ENCODE assay signal across 8 cellular contexts in the genomic region with DNA sequence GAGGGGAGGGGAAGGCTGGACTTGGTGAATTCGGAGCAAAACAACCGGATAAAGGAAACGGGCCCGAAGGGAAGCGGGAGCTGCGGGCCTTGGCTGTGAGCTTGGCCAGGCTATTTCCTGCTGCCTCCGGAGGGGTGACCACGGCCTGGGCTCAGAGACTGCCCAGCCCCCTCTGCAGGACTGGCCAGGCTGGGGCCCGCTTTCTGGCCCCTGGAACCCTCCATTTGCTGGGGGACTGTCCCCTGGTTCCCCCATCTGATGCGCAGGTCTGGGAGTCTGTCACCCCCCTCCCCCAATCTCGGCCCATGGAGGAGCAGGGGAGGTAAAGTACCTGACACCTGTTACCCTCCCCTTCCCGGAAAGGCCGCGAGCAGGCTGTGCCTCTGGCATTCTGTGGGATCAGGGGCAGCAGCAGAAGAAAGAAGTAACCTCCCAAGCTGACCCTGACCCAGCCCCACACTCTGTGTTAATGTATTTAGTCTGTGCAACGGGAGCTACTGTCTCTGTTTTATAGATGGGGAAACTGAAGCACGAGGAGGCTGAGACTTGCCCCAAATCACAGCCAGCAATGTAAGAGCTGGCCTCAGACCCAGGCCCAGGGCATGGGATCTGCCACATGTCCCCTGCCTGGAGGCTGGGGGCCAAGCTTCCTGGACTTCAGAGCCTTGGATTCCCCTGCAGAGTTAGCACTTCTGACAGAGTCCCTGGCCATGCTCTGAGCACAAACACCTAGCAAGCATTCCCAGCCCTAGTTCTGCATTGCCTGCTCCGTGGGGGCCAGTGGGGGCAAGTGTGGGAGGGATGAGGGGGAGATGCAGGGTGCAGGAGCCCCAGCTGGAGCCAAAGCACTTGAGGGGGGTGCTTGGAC. TPM values are rescaled to one million over a fixed set of nuclear protein-coding genes. Genes with fewer than 3 reads are reported as not detected.
DNase-seq lines count a peak whose midpoint lies in the region; ATAC-seq, FAIRE-seq and TF ChIP-seq lines count a peak whose summit lies in the region.

No MANE protein-coding gene starts in this region.

- peak overlapping the region; percentile 23 for H3K27ac Mint-ChIP-seq in central memory CD8-positive, alpha-beta T cell (ENCODE audit: low read depth)
- H3K27ac Mint-ChIP-seq in mesothelial cell of epicardium: no peak overlapping the region

- H3K9ac ChIP-seq in kidney (ENCODE audit: low read length in 2 of 2): no peak overlapping the region

- CTCF ChIA-PET in HEK293T (lab: Yijun Ruan, JAX): interaction anchor here (0.5 to 1.7 kb wide), 10 partner anchors 12 to 81 kb away, joined by 3 to 10 read pairs (median 4); a partner anchor contains a TSS

- peaks cover 39% of the 10 kb centered on the region for H3K27me3 ChIP-seq in ACC112 (ENCODE audit: insufficient read depth, low read length)

- no peaks in the 10 kb centered on the region for H3K9me3 Mint-ChIP-seq in central memory CD8-positive, alpha-beta T cell
- no peaks in the 10 kb centered on the region for H3K9me3 Mint-ChIP-seq in mesothelial cell of epicardium

- H2AFZ ChIP-seq in ACC112 (ENCODE audit: low read length, unreplicated experiment): no peak overlapping the region

- H3K4me3 ChIP-seq in ACC112 (ENCODE audit: low read depth, low read length) (peak overlapping the region; percentile 66), kidney (ENCODE audit: low read length in 2 of 2) (peak overlapping the region in 1 of 2 donors; percentile 46)

- H3K4me3 Mint-ChIP-seq in central memory CD8-positive, alpha-beta T cell: peak overlapping the region; percentile 73
- H3K4me3 Mint-ChIP-seq in mesothelial cell of epicardium: peak overlapping the region; percentile 56

- peaks cover 48% of the 10 kb centered on the region for H3K4me1 Mint-ChIP-seq in central memory CD8-positive, alpha-beta T cell
- H3K4me1 Mint-ChIP-seq in mesothelial cell of epicardium: peaks cover 8% of the 10 kb centered on the region

- no peaks in the 10 kb centered on the region for H3K36me3 ChIP-seq in ACC112 (ENCODE audit: insufficient read depth, low read length)
- peaks cover 0 to 4% of the 10 kb centered on the region in 2 donors for H3K36me3 ChIP-seq in kidney (ENCODE audit: control insufficient read depth in 1 of 2, insufficient read depth in 2 of 2, low read length in 2 of 2)

- intact Hi-C loops in kidney (cut with DNase I): no loop called here

- no peak for FAIRE-seq in kidney (lab: Jason Lieb, UNC)

- no peaks in the 10 kb centered on the region for H3K27me3 Mint-ChIP-seq in central memory CD8-positive, alpha-beta T cell
- peaks cover 63% of the 10 kb centered on the region for H3K27me3 Mint-ChIP-seq in mesothelial cell of epicardium (ENCODE audit: low read depth)

- ATAC-seq in central memory CD8-positive, alpha-beta T cell (replicated peaks; ENCODE audit: extremely low read depth, poor library complexity, severe bottlenecking): no peak

- H3K79me2 ChIP-seq in ACC112 (ENCODE audit: control insufficient read depth, insufficient read depth, low read length, unreplicated experiment): no peaks in the 10 kb centered on the region

- no peak overlapping the region for H3K27ac ChIP-seq in ACC112 (ENCODE audit: low read depth, low read length)
- H3K27ac ChIP-seq in kidney (ENCODE audit: low read depth in 2 of 2, low read length in 2 of 2): peak overlapping the region in 1 of 2 donors; percentile 43

- POLR2A ChIA-PET in HEK293T (lab: Yijun Ruan, JAX): interaction anchor here (0.6 to 2.1 kb wide), 4 partner anchors 13 to 160 kb away, joined by 3 to 12 read pairs (median 6); a partner anchor contains a TSS

- DNase-seq in HuH-7 (ENCODE audit: low spot score): peak; percentile 64
- no peak for DNase-seq in central memory CD8-positive, alpha-beta T cell (ENCODE audit: low spot score in 2 of 2)
- DNase-seq in mesothelial cell of epicardium (ENCODE audit: low spot score in 2 of 2, unreplicated experiment in 2 of 2): no peak
- no peak for DNase-seq in GM19240 (ENCODE audit: insufficient read length, low spot score)
- no peak for DNase-seq in kidney
- no peak for DNase-seq in HEK293T (ENCODE audit: extremely low spot score)
- DNase-seq in cerebellar nuclear complex (lab: John Stamatoyannopoulos, UW): no peak

- TF ChIP-seq CTCF in mesothelial cell of epicardium (IDR thresholded peaks at IDR 0.05; ENCODE audit: unreplicated experiment): no peak
- TF ChIP-seq CTCF in kidney (IDR thresholded peaks at IDR 0.05; ENCODE audit: borderline replicate concordance, extremely low read depth, insufficient read depth): no peak

- H3K36me3 Mint-ChIP-seq in central memory CD8-positive, alpha-beta T cell (ENCODE audit: insufficient read depth): peaks cover 14% of the 10 kb centered on the region
- H3K36me3 Mint-ChIP-seq in mesothelial cell of epicardium: no peaks in the 10 kb centered on the region

- H3K4me1 ChIP-seq in ACC112 (ENCODE audit: control insufficient read depth, insufficient read depth, low read length, unreplicated experiment) (peaks cover 7% of the 10 kb centered on the region), kidney (ENCODE audit: control insufficient read depth in 1 of 2, insufficient read depth in 1 of 2, low read depth in 1 of 2, low read length in 2 of 2) (peaks cover 0 to 14% of the 10 kb centered on the region in 2 donors)

- no peaks in the 10 kb centered on the region for H3K9me3 ChIP-seq in kidney (ENCODE audit: control insufficient read depth in 1 of 2, low read length in 2 of 2)

TF ChIP-seq in HEK293T, 16 proteins besides CTCF, POLR2A, EP300 and RAD21:
- TF ChIP-seq TARDBP (IDR thresholded peaks at IDR 0.05) (no peak), L3MBTL2 (conservative IDR thresholded peaks at IDR 0.05) (no peak), LEF1 (IDR thresholded peaks at IDR 0.05; ENCODE audit: borderline replicate concordance) (no peak), ELF4 (IDR thresholded peaks at IDR 0.05) (no peak), FOXK2 (IDR thresholded peaks at IDR 0.05) (no peak), HDGF (IDR thresholded peaks at IDR 0.05; ENCODE audit: borderline replicate concordance) (no peak), CTBP1 (IDR thresholded peaks at IDR 0.05; ENCODE audit: borderline replicate concordance) (no peak), ARNT (IDR thresholded peaks at IDR 0.05) (no peak), FOXA1 (IDR thresholded peaks at IDR 0.05) (no peak), NFRKB (IDR thresholded peaks at IDR 0.05) (no peak), SUZ12 (IDR thresholded peaks at IDR 0.05) (no peak), FOXM1 (IDR thresholded peaks at IDR 0.05; ENCODE audit: borderline replicate concordance) (no peak), BHLHE40 (IDR thresholded peaks at IDR 0.05; ENCODE audit: borderline replicate concordance) (no peak), SP1 (IDR thresholded peaks at IDR 0.05) (no peak)
- TF ChIP-seq, protein P1, sequence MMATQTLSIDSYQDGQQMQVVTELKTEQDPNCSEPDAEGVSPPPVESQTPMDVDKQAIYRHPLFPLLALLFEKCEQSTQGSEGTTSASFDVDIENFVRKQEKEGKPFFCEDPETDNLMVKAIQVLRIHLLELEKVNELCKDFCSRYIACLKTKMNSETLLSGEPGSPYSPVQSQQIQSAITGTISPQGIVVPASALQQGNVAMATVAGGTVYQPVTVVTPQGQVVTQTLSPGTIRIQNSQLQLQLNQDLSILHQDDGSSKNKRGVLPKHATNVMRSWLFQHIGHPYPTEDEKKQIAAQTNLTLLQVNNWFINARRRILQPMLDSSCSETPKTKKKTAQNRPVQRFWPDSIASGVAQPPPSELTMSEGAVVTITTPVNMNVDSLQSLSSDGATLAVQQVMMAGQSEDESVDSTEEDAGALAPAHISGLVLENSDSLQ (IDR thresholded peaks at IDR 0.05): no peak
TF ChIP-seq in HEK293T: peak in this region for 0.

RNA-seq across cellular contexts. Expression of a gene that starts 3.5 kb away (rescaled TPM):
- total RNA-seq in mesothelial cell of epicardium: 2.8 to 4.2 TPM (median 3.2 TPM) in 3 replicates
- 2.4 TPM for total RNA-seq in kidney
- polyA plus RNA-seq in kidney (ENCODE audit: insufficient read depth, low read depth, low replicate concordance): 0.75 TPM

RNA-seq across cellular contexts. Expression of a gene that starts 9.9 kb away (rescaled TPM):
- total RNA-seq in mesothelial cell of epicardium (0.23 to 0.34 TPM in 2 of 3 replicates, not detected in the other), kidney (56.7 TPM)
- polyA plus RNA-seq in kidney (ENCODE audit: insufficient read depth, low read depth, low replicate concordance): 36.5 TPM

RNA-seq across cellular contexts. Expression of a gene that starts 23.5 kb away (rescaled TPM):
- 77.9 to 81.3 TPM (median 81.2 TPM) in 3 replicates for total RNA-seq in mesothelial cell of epicardium
- total RNA-seq in kidney: 53.8 TPM
- 90.9 TPM for polyA plus RNA-seq in kidney (ENCODE audit: insufficient read depth, low read depth, low replicate concordance)

RNA-seq across cellular contexts. Expression of a gene that starts 39.8 kb away (rescaled TPM):
- total RNA-seq in mesothelial cell of epicardium: 7.0 to 8.1 TPM (median 7.9 TPM) in 3 replicates
- total RNA-seq in kidney: 20.2 TPM
- 6.8 TPM for polyA plus RNA-seq in kidney (ENCODE audit: insufficient read depth, low read depth, low replicate concordance)

RNA-seq across cellular contexts. Expression of a gene that starts 40.4 kb away (rescaled TPM):
- total RNA-seq in mesothelial cell of epicardium (2.2 to 2.6 TPM (median 2.5 TPM) in 3 replicates), kidney (1.2 TPM)
- 0.39 TPM for polyA plus RNA-seq in kidney (ENCODE audit: insufficient read depth, low read depth, low replicate concordance)

Comparison
In these comparisons a context has a peak if more than half of its experiments do, and no peak if none do; other contexts are left out.
1. RNA of a gene that starts 9.9 kb away (total RNA-seq): 56.7 TPM in kidney (single experiment); 0.23 to 0.34 TPM in mesothelial cell of epicardium; every median in the first group is over 10 times any median in the second.